8 cellular contexts compared by ENCODE assay signal in the genomic region with DNA sequence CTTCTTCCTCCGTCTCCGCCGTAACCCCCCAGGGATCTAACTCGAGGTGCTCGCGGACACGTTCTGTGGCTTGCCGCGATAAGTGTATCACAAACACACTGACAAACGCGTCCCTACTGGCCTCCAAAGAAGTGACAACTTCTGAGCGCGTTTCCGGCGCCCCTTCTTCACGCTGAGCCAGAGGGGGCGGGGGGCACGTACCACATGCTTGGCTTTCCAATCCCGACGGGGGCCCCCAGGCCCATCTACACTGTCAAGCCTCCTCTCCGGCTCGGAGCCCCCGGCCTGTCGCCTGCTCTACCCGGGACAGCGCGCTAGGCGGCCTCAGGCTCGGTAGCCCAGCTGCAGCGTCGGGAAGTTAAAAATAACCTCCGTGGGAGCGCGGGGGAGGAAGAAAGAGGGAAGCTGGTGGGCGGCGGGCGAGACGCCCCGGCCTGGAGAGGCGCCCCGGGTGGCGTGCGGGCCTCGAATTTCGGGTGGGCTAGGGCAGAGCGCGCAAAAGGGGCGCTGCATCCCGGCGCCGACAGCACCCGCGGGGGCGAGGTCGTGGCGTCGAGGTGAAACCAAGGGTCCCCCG. TPM values are rescaled to one million over a fixed set of nuclear protein-coding genes. Genes with fewer than 3 reads are reported as not detected.
DNase-seq lines count a peak whose midpoint lies in the region; ATAC-seq, FAIRE-seq and TF ChIP-seq lines count a peak whose summit lies in the region.

No MANE protein-coding gene starts in this region.

- no peak overlapping the region for H3K27ac ChIP-seq in hepatocyte
- H3K27ac ChIP-seq in skeletal muscle tissue (ENCODE audit: low read depth, low read length): peak overlapping the region; percentile 71

- no peaks in the 10 kb centered on the region for H3K9me3 ChIP-seq in hepatocyte (ENCODE audit: low read depth)
- H3K9me3 ChIP-seq in skeletal muscle tissue (ENCODE audit: control insufficient read depth in 3 of 3, low read length in 3 of 3): no peaks in the 10 kb centered on the region

- H3K9ac ChIP-seq in skeletal muscle tissue (ENCODE audit: low read depth in 1 of 3, low read length in 3 of 3): peak overlapping the region; percentile 57 to 74 (median 62)

- no peaks in the 10 kb centered on the region for H3K79me2 ChIP-seq in hepatocyte

- no peaks in the 10 kb centered on the region for H4K20me1 ChIP-seq in hepatocyte (ENCODE audit: insufficient read depth, poor library complexity, severe bottlenecking)

- 1% methylated on average over 51 of the region's 58 CpGs for WGBS in hepatocyte (ENCODE audit: low lambda C conversion rate, missing lambda C conversion rate)

- H3K27me3 ChIP-seq in hepatocyte: peaks cover 15% of the 10 kb centered on the region
- H3K27me3 ChIP-seq in skeletal muscle tissue (ENCODE audit: control insufficient read depth in 3 of 3, insufficient read depth in 3 of 3, low read length in 3 of 3): peaks cover 0 to 14% (median 0%) of the 10 kb centered on the region in 3 donors

- DNase-seq in GM04504 (ENCODE audit: low read depth) (peak; percentile 24), RCC 7860 (ENCODE audit: low spot score) (peak; percentile 33), amniotic epithelial cell (ENCODE audit: low read depth) (peak; percentile 26), hepatocyte (ENCODE audit: low spot score) (peak; percentile 69)

- H3K36me3 ChIP-seq in hepatocyte (replicated peaks; ENCODE audit: insufficient read depth, low read depth): no peaks in the 10 kb centered on the region
- H3K36me3 ChIP-seq in skeletal muscle tissue (ENCODE audit: control insufficient read depth in 3 of 3, insufficient read depth in 3 of 3, low read length in 3 of 3): no peaks in the 10 kb centered on the region

- H3K9me2 ChIP-seq in hepatocyte (replicated peaks; ENCODE audit: insufficient read depth): no peaks in the 10 kb centered on the region

- peak overlapping the region; percentile 66 for H3K4me3 ChIP-seq in hepatocyte
- H3K4me3 ChIP-seq in skeletal muscle tissue (ENCODE audit: low read length in 3 of 3): peak overlapping the region; percentile 48 to 73 (median 72)

- H2AFZ ChIP-seq in hepatocyte: peak overlapping the region; percentile 80

- peaks cover 35% of the 10 kb centered on the region for H3K4me1 ChIP-seq in hepatocyte (ENCODE audit: insufficient read depth)
- H3K4me1 ChIP-seq in skeletal muscle tissue (ENCODE audit: control insufficient read depth in 3 of 3, insufficient read depth in 3 of 3, low read length in 3 of 3): peaks cover 22 to 45% (median 27%) of the 10 kb centered on the region in 3 donors

- ATAC-seq in HG02642 (IDR thresholded peaks at IDR 0.05; ENCODE audit: poor library complexity, unreplicated experiment) (peak; percentile 25), HG03025 (IDR thresholded peaks at IDR 0.05; ENCODE audit: low FRiP score, unreplicated experiment) (no peak), HG02981 (IDR thresholded peaks at IDR 0.05; ENCODE audit: unreplicated experiment) (no peak)

- TF ChIP-seq CTCF in hepatocyte (IDR thresholded peaks at IDR 0.05; ENCODE audit: poor library complexity): peak; percentile 13

- H3K4me2 ChIP-seq in hepatocyte: peak overlapping the region; percentile 100

- FAIRE-seq in RCC 7860 (lab: Jason Lieb, UNC): no peak

RNA-seq across cellular contexts. Expression of gene SPHK1, which starts 0.7 kb away (rescaled TPM):
- total RNA-seq in hepatocyte (3.8 and 5.2 TPM in 2 replicates), skeletal muscle tissue (2.1 TPM)
- 12.1 and 15.2 TPM in 2 replicates for polyA plus RNA-seq in hepatocyte

RNA-seq across cellular contexts. Expression of gene PRPSAP1, which starts 30.0 kb away (rescaled TPM):
- total RNA-seq in hepatocyte (42.1 and 61.8 TPM in 2 replicates), skeletal muscle tissue (24.0 TPM)
- polyA plus RNA-seq in hepatocyte: 42.3 and 62.3 TPM in 2 replicates
